Comparison of ENCODE assay signal across 11 cellular contexts in genomic region chr5:175457466-175457865, GRCh38. TPM values are rescaled to one million over a fixed set of nuclear protein-coding genes. Genes with fewer than 3 reads are reported as not detected.
DNase-seq lines count a peak whose midpoint lies in the region; ATAC-seq and FAIRE-seq lines count a peak whose summit lies in the region.
"Had no signal": no experiment of that assay in that cellular context is flagged by ENCODE, and none has a peak within 500 bp of the region (broad histone marks: within the 10 kb centered on the region; RNA-seq: fewer than 3 reads in every experiment).

No MANE protein-coding gene starts in this region.

- no peak overlapping the region for H3K18ac ChIP-seq in mesenchymal stem cell (ENCODE audit: low read depth in 1 of 2, low read length in 2 of 2)

- H2BK120ac ChIP-seq in mesenchymal stem cell (ENCODE audit: low read depth, low read length), result no peak overlapping the region

- no peak overlapping the region for H2AK5ac ChIP-seq in mesenchymal stem cell (ENCODE audit: low read length, severe bottlenecking)

- no peak overlapping the region for H3K4ac ChIP-seq in mesenchymal stem cell (ENCODE audit: low read depth in 1 of 2, low read length in 2 of 2)

- H3K23ac ChIP-seq in mesenchymal stem cell (ENCODE audit: low read length in 2 of 2), result no peak overlapping the region

- H3K4me1 ChIP-seq in mesenchymal stem cell (ENCODE audit: control insufficient read depth, insufficient read depth, low read depth, low read length), result no peaks in the 10 kb centered on the region

- DNase-seq in ELR (ENCODE audit: low read depth), result peak; percentile 12
- no peak for DNase-seq in GM19239 (ENCODE audit: insufficient read length, low spot score)
- peak; percentile 8 for DNase-seq in NCI-H69 (lab: John Stamatoyannopoulos, UW)
- no peak for DNase-seq in Kasumi-1 (lab: John Stamatoyannopoulos, UW)
- DNase-seq in activated CD4-positive, alpha-beta T cell treated with anti-CD3 and anti-CD28 coated beads for 1 hour, result no peak
- DNase-seq in mesenchymal stem cell, result no peak
- DNase-seq in NCI-H524 treated with DMSO at 0.1 percent for 48 hours (lab: John Stamatoyannopoulos, UW), result no peak
- DNase-seq: COR-L47 had no signal

- peaks cover 4 to 51% of the 10 kb centered on the region in 2 experiments for H3K27me3 ChIP-seq in mesenchymal stem cell (ENCODE audit: control insufficient read depth in 1 of 2, insufficient read depth in 1 of 2, low read length in 2 of 2)

- no peaks in the 10 kb centered on the region for H3K79me1 ChIP-seq in mesenchymal stem cell (replicated peaks; ENCODE audit: low read length, poor library complexity, severe bottlenecking)

- H2BK5ac ChIP-seq in mesenchymal stem cell (ENCODE audit: low read depth, low read length, poor library complexity, severe bottlenecking), result no peak overlapping the region

- no peak overlapping the region for H3K27ac ChIP-seq in mesenchymal stem cell (ENCODE audit: low read length, poor library complexity, severe bottlenecking)

- peak; percentile 94 for ATAC-seq in HG02884 (IDR thresholded peaks at IDR 0.05; ENCODE audit: unreplicated experiment)
- ATAC-seq: SK-N-SH treated with all-trans-retinoic acid at 6 μM for 48 hours had no signal

- H2BK12ac ChIP-seq in mesenchymal stem cell (ENCODE audit: low read length in 2 of 2), result no peak overlapping the region

- H3K4me2 ChIP-seq in mesenchymal stem cell (ENCODE audit: low read length, poor library complexity, severe bottlenecking), result no peak overlapping the region

- H3K14ac ChIP-seq in mesenchymal stem cell (ENCODE audit: low read length in 2 of 2), result no peak overlapping the region

- H3K9ac ChIP-seq in mesenchymal stem cell (ENCODE audit: low read length), result no peak overlapping the region

- H2AFZ ChIP-seq in mesenchymal stem cell (ENCODE audit: low read depth, low read length), result no peak overlapping the region

- H4K91ac ChIP-seq in mesenchymal stem cell (ENCODE audit: low read length), result no peak overlapping the region

- H3K4me3 ChIP-seq in mesenchymal stem cell (ENCODE audit: insufficient read depth in 1 of 2, low read depth in 1 of 2, low read length in 2 of 2), result no peak overlapping the region

- H3K9me3 ChIP-seq in mesenchymal stem cell (ENCODE audit: control insufficient read depth, low read length), result no peaks in the 10 kb centered on the region

- WGBS in mesenchymal stem cell, result 83% methylated on average over 1 of the region's 1 CpG

- peak; percentile 90 for FAIRE-seq in GM19239 (lab: Jason Lieb, UNC)
- FAIRE-seq: endothelial cell of umbilical vein had no signal

- no peak overlapping the region for H2BK15ac ChIP-seq in mesenchymal stem cell (ENCODE audit: low read depth, poor library complexity, severe bottlenecking)

- H3K36me3 ChIP-seq in mesenchymal stem cell (ENCODE audit: control insufficient read depth in 1 of 2, insufficient read depth in 2 of 2, low read depth in 1 of 2, low read length in 2 of 2), result no peaks in the 10 kb centered on the region

- no peak overlapping the region for H4K8ac ChIP-seq in mesenchymal stem cell (ENCODE audit: low read length)

RNA-seq across cellular contexts. Expression of gene DRD1, which starts 13.5 kb away (rescaled TPM):
- polyA plus RNA-seq in mesenchymal stem cell (2013, experiment 1 of 2), result not detected
- polyA plus RNA-seq in mesenchymal stem cell (2013, experiment 2 of 2), result not detected
- polyA plus RNA-seq: endothelial cell of umbilical vein had no signal

RNA-seq across cellular contexts. Expression of gene SFXN1, which starts 20.9 kb away (rescaled TPM):
- polyA plus RNA-seq in mesenchymal stem cell (2013, experiment 1 of 2), result 33.8 TPM
- polyA plus RNA-seq in mesenchymal stem cell (2013, experiment 2 of 2), result 37.6 TPM

Comparison
In these comparisons a context has a peak if more than half of its experiments do, and no peak if none do; other contexts are left out.
1. DNase-seq: peak in ELR (single experiment) and NCI-H69 (single experiment); none in GM19239 (single experiment), Kasumi-1 (0 of 2), activated CD4-positive, alpha-beta T cell treated with anti-CD3 and anti-CD28 coated beads for 1 hour (single experiment), mesenchymal stem cell (single experiment) and NCI-H524 treated with DMSO at 0.1 percent for 48 hours (single experiment).